ENCODE assay signal across 30 cellular contexts in genomic region chr9:115073456-115073855, GRCh38. TPM values are rescaled to one million over a fixed set of nuclear protein-coding genes. Genes with fewer than 3 reads are reported as not detected.
"Had no signal": no experiment of that assay in that cellular context is flagged by ENCODE, and none has a peak within 500 bp of the region (broad histone marks: within the 10 kb centered on the region; RNA-seq: fewer than 3 reads in every experiment).

No MANE protein-coding gene starts in this region.

- H3K27ac ChIP-seq: foreskin keratinocyte, gastrocnemius medialis had no signal

- H3K4me3 ChIP-seq: esophagus muscularis mucosa, gastrocnemius medialis, heart left ventricle had no signal

- H3K27ac Mint-ChIP-seq: activated CD4-positive, alpha-beta memory T cell treated with anti-CD3 and anti-CD28 coated beads for 36 hours; activated CD4-positive, alpha-beta T cell treated with anti-CD3 and anti-CD28 coated beads for 36 hours; activated CD4-positive, alpha-beta T cell treated with anti-CD3 and anti-CD28 coated beads, Interleukin-2, amount 10 ng/mL, durations not matched to agents 24 days and 14 days; activated CD8-positive, alpha-beta memory T cell treated with anti-CD3 and anti-CD28 coated beads, Interleukin-2, amount 10 ng/mL, durations not matched to agents 7 days and 5 days; activated CD8-positive, alpha-beta T cell treated with anti-CD3 and anti-CD28 coated beads, Interleukin-2, amount 10 ng/mL, durations not matched to agents 7 days and 5 days; activated naive CD8-positive, alpha-beta T cell; activated T-helper 17 cell treated with anti-CD3 and anti-CD28 coated beads, Interleukin-2, amount 50 U/mL, for 72 hours; T-helper 17 cell; T-helper 2 cell treated with Interferon-gamma antibody and Interleukin-4, amounts not matched to agents 5 μg/mL and 100 μg/mL, for 36 hours had no signal

- H3K9me3 Mint-ChIP-seq: activated CD4-positive, alpha-beta memory T cell treated with anti-CD3 and anti-CD28 coated beads for 36 hours; activated CD4-positive, alpha-beta T cell treated with anti-CD3 and anti-CD28 coated beads, Interleukin-2, amount 10 ng/mL, durations not matched to agents 24 days and 14 days; activated T-cell treated with anti-CD3 and anti-CD28 coated beads, Interleukin-2, amount 50 U/mL, for 4 hours; activated T-helper 17 cell treated with anti-CD3 and anti-CD28 coated beads, Interleukin-2, amount 50 U/mL, for 72 hours; T-helper 2 cell treated with Interferon-gamma antibody and Interleukin-4, amounts not matched to agents 5 μg/mL and 100 μg/mL, for 36 hours had no signal

- DNase-seq: activated CD4-positive, alpha-beta memory T cell treated with anti-CD3 and anti-CD28 coated beads for 36 hours; activated CD4-positive, alpha-beta T cell treated with anti-CD3 and anti-CD28 coated beads for 36 hours; activated CD4-positive, alpha-beta T cell treated with anti-CD3 and anti-CD28 coated beads, Interleukin-2, amount 10 ng/mL, durations not matched to agents 24 days and 14 days; activated CD4-positive, CD25-positive, alpha-beta regulatory T cell; activated CD4-positive, CD25-positive, alpha-beta regulatory T cell treated with anti-CD3 and anti-CD28 coated beads, Interleukin-2, amount 50 U/mL, for 72 hours; activated CD8-positive, alpha-beta memory T cell treated with anti-CD3 and anti-CD28 coated beads, Interleukin-2, amount 10 ng/mL, durations not matched to agents 7 days and 5 days; activated CD8-positive, alpha-beta memory T cell treated with anti-CD3 and anti-CD28 coated beads, Interleukin-2, amount 50 U/mL, for 4 hours; activated CD8-positive, alpha-beta T cell treated with anti-CD3 and anti-CD28 coated beads, Interleukin-2, amount 10 ng/mL, durations not matched to agents 7 days and 5 days; activated effector memory CD4-positive, alpha-beta T cell treated with Interleukin-2 at 50 U/mL for 16 hours; activated gamma-delta T cell treated with Interleukin-2 at 50 U/mL for 16 hours; activated naive CD4-positive, alpha-beta T cell treated with anti-CD3 and anti-CD28 coated beads, Interleukin-2, amount 50 U/mL, for 16 hours; activated naive CD4-positive, alpha-beta T cell treated with Interleukin-2 at 50 U/mL for 16 hours; activated T-cell treated with anti-CD3 and anti-CD28 coated beads, Interleukin-2, amount 50 U/mL, for 4 hours; amniotic stem cell; anterior cingulate cortex; caudate nucleus; cortex of kidney; dermis blood vessel endothelial cell; effector CD8-positive, alpha-beta T cell; foreskin keratinocyte; gastrocnemius medialis; glutamatergic neuron; heart left ventricle; T-helper 1 cell; T-helper 17 cell; T1000 had no signal

- H3K36me3 Mint-ChIP-seq: activated CD4-positive, alpha-beta memory T cell treated with anti-CD3 and anti-CD28 coated beads for 36 hours; activated CD8-positive, alpha-beta memory T cell treated with anti-CD3 and anti-CD28 coated beads, Interleukin-2, amount 10 ng/mL, durations not matched to agents 7 days and 5 days; activated naive CD8-positive, alpha-beta T cell had no signal

- H3K4me1 Mint-ChIP-seq: activated CD4-positive, alpha-beta T cell treated with anti-CD3 and anti-CD28 coated beads for 36 hours; activated CD4-positive, alpha-beta T cell treated with anti-CD3 and anti-CD28 coated beads, Interleukin-2, amount 10 ng/mL, durations not matched to agents 24 days and 14 days; activated CD8-positive, alpha-beta memory T cell treated with anti-CD3 and anti-CD28 coated beads, Interleukin-2, amount 10 ng/mL, durations not matched to agents 7 days and 5 days; activated T-helper 17 cell treated with anti-CD3 and anti-CD28 coated beads, Interleukin-2, amount 50 U/mL, for 72 hours; T-helper 17 cell had no signal

- H3K9me3 ChIP-seq: esophagus muscularis mucosa, gastrocnemius medialis, heart left ventricle had no signal

- H3K4me3 Mint-ChIP-seq: activated CD4-positive, alpha-beta memory T cell treated with anti-CD3 and anti-CD28 coated beads for 36 hours; activated CD4-positive, alpha-beta T cell treated with anti-CD3 and anti-CD28 coated beads for 36 hours; activated CD4-positive, alpha-beta T cell treated with anti-CD3 and anti-CD28 coated beads, Interleukin-2, amount 10 ng/mL, durations not matched to agents 24 days and 14 days; activated CD8-positive, alpha-beta memory T cell treated with anti-CD3 and anti-CD28 coated beads, Interleukin-2, amount 10 ng/mL, durations not matched to agents 7 days and 5 days; activated CD8-positive, alpha-beta T cell treated with anti-CD3 and anti-CD28 coated beads, Interleukin-2, amount 10 ng/mL, durations not matched to agents 7 days and 5 days; activated naive CD8-positive, alpha-beta T cell; activated T-cell treated with anti-CD3 and anti-CD28 coated beads, Interleukin-2, amount 50 U/mL, for 4 hours; activated T-helper 17 cell treated with anti-CD3 and anti-CD28 coated beads, Interleukin-2, amount 50 U/mL, for 72 hours; T-helper 17 cell; T-helper 2 cell treated with Interferon-gamma antibody and Interleukin-4, amounts not matched to agents 5 μg/mL and 100 μg/mL, for 36 hours had no signal

- H3K27me3 ChIP-seq: esophagus muscularis mucosa, foreskin keratinocyte, gastrocnemius medialis had no signal

- H3K36me3 ChIP-seq: gastrocnemius medialis, heart left ventricle had no signal

- H3K4me1 ChIP-seq: foreskin keratinocyte, gastrocnemius medialis, heart left ventricle had no signal

RNA-seq across cellular contexts. Expression of gene TNC, which starts 44.5 kb away (rescaled TPM):
- total RNA-seq: activated CD8-positive, alpha-beta T cell treated with anti-CD3 and anti-CD28 coated beads, Interleukin-2, amount 10 ng/mL, durations not matched to agents 7 days and 5 days; activated T-helper 17 cell treated with anti-CD3 and anti-CD28 coated beads, Interleukin-2, amount 50 U/mL, for 72 hours; T-helper 17 cell had no signal
